Comparison of ENCODE assay signal across 18 cellular contexts in genomic region chr14:94918896-94919295, GRCh38.
"Had no signal": no experiment of that assay in that cellular context is flagged by ENCODE, and none has a peak within 500 bp of the region (broad histone marks: within the 10 kb centered on the region; RNA-seq: fewer than 3 reads in every experiment).

No MANE protein-coding gene starts in this region.

- H3K27me3 Mint-ChIP-seq: activated B cell treated with CpG ODN at 0.5 μM for 24 hours had no signal

- H3K4me1 Mint-ChIP-seq: activated B cell treated with CpG ODN at 0.5 μM for 24 hours; activated naive CD8-positive, alpha-beta T cell treated with anti-CD3 and anti-CD28 coated beads for 36 hours; mesothelial cell of epicardium; neural progenitor cell had no signal

- H3K4me3 ChIP-seq: esophagus muscularis mucosa, neural progenitor cell, pancreas had no signal

- H3K4me2 ChIP-seq: neural progenitor cell had no signal

- H3K9me3 ChIP-seq: esophagus muscularis mucosa, pancreas had no signal

- H3K9ac ChIP-seq: neural progenitor cell had no signal

- H3K9me3 Mint-ChIP-seq: activated B cell treated with CpG ODN at 0.5 μM for 24 hours; activated naive CD8-positive, alpha-beta T cell treated with anti-CD3 and anti-CD28 coated beads for 36 hours had no signal

- H3K27me3 ChIP-seq: brain microvascular endothelial cell, neural progenitor cell, pancreas had no signal

- H3K36me3 ChIP-seq: brain microvascular endothelial cell, esophagus muscularis mucosa, neural progenitor cell, pancreas had no signal

- H3K4me3 Mint-ChIP-seq: activated B cell treated with CpG ODN at 0.5 μM for 24 hours; activated naive CD8-positive, alpha-beta T cell treated with anti-CD3 and anti-CD28 coated beads for 36 hours; endodermal cell; mesothelial cell of epicardium; neural progenitor cell; T-helper 17 cell had no signal

- H3K4me1 ChIP-seq: neural progenitor cell, pancreas had no signal

- H3K36me3 Mint-ChIP-seq: activated naive CD8-positive, alpha-beta T cell treated with anti-CD3 and anti-CD28 coated beads for 36 hours; mesothelial cell of epicardium; neural progenitor cell had no signal

- DNase-seq: activated B cell treated with CpG ODN at 0.5 μM for 24 hours; activated effector memory CD4-positive, alpha-beta T cell treated with anti-CD3 and anti-CD28 coated beads, Interleukin-2, amount 50 U/mL, for 16 hours; activated naive CD8-positive, alpha-beta T cell treated with anti-CD3 and anti-CD28 coated beads for 36 hours; activated T-cell treated with anti-CD3 and anti-CD28 coated beads, Interleukin-2, amount 50 U/mL, for 1 hour; brain microvascular endothelial cell; endodermal cell; foreskin melanocyte; head of caudate nucleus; kidney; pancreas; retina; stimulated activated CD4-positive, alpha-beta T cell treated with anti-CD3 and anti-CD28 coated beads, Interleukin-4, amount 100 ng/mL, for 1 hour; stimulated activated CD8-positive, alpha-beta memory T cell treated with anti-CD3 and anti-CD28 coated beads, Interleukin-4, amount 100 ng/mL, for 48 hours; stimulated activated naive CD8-positive, alpha-beta T cell treated with anti-CD3 and anti-CD28 coated beads, Interleukin-15, Interleukin-2, amounts not matched to agents 100 U/mL and 50 U/mL, for 24 hours; T-helper 17 cell had no signal

- H3K27ac Mint-ChIP-seq: activated B cell treated with CpG ODN at 0.5 μM for 24 hours; activated naive CD8-positive, alpha-beta T cell treated with anti-CD3 and anti-CD28 coated beads for 36 hours; endodermal cell; mesothelial cell of epicardium; neural progenitor cell; T-helper 17 cell had no signal

- ATAC-seq: pancreas; stimulated activated naive CD8-positive, alpha-beta T cell treated with anti-CD3 and anti-CD28 coated beads, Interleukin-15, Interleukin-2, amounts not matched to agents 100 U/mL and 50 U/mL, for 24 hours; T-helper 17 cell had no signal

- H3K27ac ChIP-seq: brain microvascular endothelial cell, esophagus muscularis mucosa, neural progenitor cell, pancreas had no signal

- H2AFZ ChIP-seq: neural progenitor cell had no signal
